Comparison of ENCODE assay signal across 10 cellular contexts in genomic region chr14:22561366-22561660, GRCh38. TPM values are rescaled to one million over a fixed set of nuclear protein-coding genes. Genes with fewer than 3 reads are reported as not detected.
DNase-seq lines count a peak whose midpoint lies in the region; ATAC-seq and TF ChIP-seq lines count a peak whose summit lies in the region.
"Had no signal": no experiment of that assay in that cellular context is flagged by ENCODE, and none has a peak within 500 bp of the region (broad histone marks: within the 10 kb centered on the region; RNA-seq: fewer than 3 reads in every experiment).

No MANE protein-coding gene starts in this region.

- H3K9me3 Mint-ChIP-seq in activated CD8-positive, alpha-beta memory T cell treated with anti-CD3 and anti-CD28 coated beads, Interleukin-2, amount 10 ng/mL, durations not matched to agents 7 days and 5 days (ENCODE audit: low read depth): no peaks in the 10 kb centered on the region

- H3K9me3 ChIP-seq in left lung (no peaks in the 10 kb centered on the region), stomach (no peaks in the 10 kb centered on the region)
- H3K9me3 ChIP-seq: sigmoid colon had no signal

- peak overlapping the region; percentile 77 for H3K27ac ChIP-seq in VCaP
- peak overlapping the region; percentile 60 to 87 for H3K27ac ChIP-seq in left lung
- H3K27ac ChIP-seq in stomach: peak overlapping the region; percentile 78 to 91 (median 85)
- H3K27ac ChIP-seq: sigmoid colon had no signal

- TF ChIP-seq CTCF in VCaP (conservative IDR thresholded peaks at IDR 0.05): no peak
- no peak for TF ChIP-seq CTCF in left lung (IDR thresholded peaks at IDR 0.05)
- TF ChIP-seq CTCF in stomach (IDR thresholded peaks at IDR 0.05): no peak

- H3K4me1 ChIP-seq in left lung: peaks cover 16 to 62% of the 10 kb centered on the region in 2 donors
- H3K4me1 ChIP-seq in stomach: peaks cover 88 to 100% (median 94%) of the 10 kb centered on the region in 4 donors

- peak overlapping the region; percentile 94 for H3K27ac Mint-ChIP-seq in activated CD8-positive, alpha-beta memory T cell treated with anti-CD3 and anti-CD28 coated beads, Interleukin-2, amount 10 ng/mL, durations not matched to agents 7 days and 5 days

- H3K27me3 ChIP-seq in left lung (no peaks in the 10 kb centered on the region), stomach (no peaks in the 10 kb centered on the region)
- H3K27me3 ChIP-seq: sigmoid colon had no signal

- peak overlapping the region; percentile 50 for H3K4me3 Mint-ChIP-seq in activated CD8-positive, alpha-beta memory T cell treated with anti-CD3 and anti-CD28 coated beads, Interleukin-2, amount 10 ng/mL, durations not matched to agents 7 days and 5 days

- ATAC-seq in activated CD8-positive, alpha-beta memory T cell treated with anti-CD3 and anti-CD28 coated beads, Interleukin-2, amount 10 ng/mL, durations not matched to agents 7 days and 5 days: no peak
- no peak for ATAC-seq in left lung

- intact Hi-C loops in left lung (cut with DNase I) (no loop called here), stomach (cut with DNase I; ENCODE audit: low total_unique reads) (no loop called here), head of caudate nucleus (cut with DNase I) (loop anchor here (10.0 kb wide), 1 partner anchor 167 kb away; no protein-coding TSS in a partner anchor)

- no peak for TF ChIP-seq POLR2A in stomach (IDR thresholded peaks at IDR 0.05)

- DNase-seq in activated CD8-positive, alpha-beta memory T cell treated with anti-CD3 and anti-CD28 coated beads, Interleukin-2, amount 10 ng/mL, durations not matched to agents 7 days and 5 days: no peak
- DNase-seq in activated CD8-positive, alpha-beta memory T cell treated with anti-CD3 and anti-CD28 coated beads, Interleukin-2, amount 50 U/mL, for 48 hours: no peak
- no peak for DNase-seq in left lung
- no peak for DNase-seq in stomach
- DNase-seq in activated CD4-positive, CD25-positive, alpha-beta regulatory T cell treated with anti-CD3 and anti-CD28 coated beads, Interleukin-2, amount 50 U/mL, for 72 hours: no peak
- DNase-seq in head of caudate nucleus: no peak
- DNase-seq in CD1c-positive myeloid dendritic cell (ENCODE audit: extremely low spot score): no peak
- DNase-seq: NCI-H2171 treated with DMSO at 0.1 percent for 48 hours, sigmoid colon had no signal

- peaks cover 94% of the 10 kb centered on the region for H3K4me1 Mint-ChIP-seq in activated CD8-positive, alpha-beta memory T cell treated with anti-CD3 and anti-CD28 coated beads, Interleukin-2, amount 10 ng/mL, durations not matched to agents 7 days and 5 days

- H3K27me3 Mint-ChIP-seq in activated CD8-positive, alpha-beta memory T cell treated with anti-CD3 and anti-CD28 coated beads, Interleukin-2, amount 10 ng/mL, durations not matched to agents 7 days and 5 days: peaks cover under 1% of the 10 kb centered on the region

- H3K4me3 ChIP-seq in left lung: no peak overlapping the region
- no peak overlapping the region for H3K4me3 ChIP-seq in stomach
- H3K4me3 ChIP-seq: sigmoid colon had no signal

- H3K36me3 Mint-ChIP-seq in activated CD8-positive, alpha-beta memory T cell treated with anti-CD3 and anti-CD28 coated beads, Interleukin-2, amount 10 ng/mL, durations not matched to agents 7 days and 5 days: peaks cover 24% of the 10 kb centered on the region

- 14 to 36% (median 26%) methylated on average over 3 of the region's 3 CpGs for WGBS in stomach, 5 donors

- TF ChIP-seq EP300 in stomach (IDR thresholded peaks at IDR 0.05): no peak

- H3K36me3 ChIP-seq in left lung: peaks cover 0 to 31% of the 10 kb centered on the region in 2 donors
- H3K36me3 ChIP-seq in stomach: peaks cover 7 to 21% (median 14%) of the 10 kb centered on the region in 4 donors

- CTCF ChIA-PET in activated CD8-positive, alpha-beta memory T cell treated with anti-CD3 and anti-CD28 coated beads, Interleukin-2, amount 10 ng/mL, durations not matched to agents 7 days and 5 days (lab: Charles Lee): interaction anchor here (0.8 to 18.6 kb wide), 13 partner anchors 5 to 826 kb away, joined by 3 to 642 read pairs (median 3); partner anchors contain the start of gene DAD1

RNA-seq across cellular contexts. Expression of gene DAD1, which starts 27.7 kb away (rescaled TPM):
- 100 to 1,000 TPM; 115 to 185 TPM for total RNA-seq in activated CD8-positive, alpha-beta memory T cell treated with anti-CD3 and anti-CD28 coated beads, Interleukin-2, amount 10 ng/mL, durations not matched to agents 7 days and 5 days
- total RNA-seq in left lung (100 to 1,000 TPM; 220 to 251 TPM), stomach (100 to 1,000 TPM in 2 of 5 donors, 10 to 100 TPM in 2, not detected in 1; 36.8 to 191 (median 80.8) TPM)
- polyA plus RNA-seq in stomach: 100 to 1,000 TPM; 172 to 236 (median 202) TPM

RNA-seq across cellular contexts. Expression of gene ABHD4, which starts 36.8 kb away (rescaled TPM):
- 10 to 100 TPM; 11.8 to 13.8 TPM for total RNA-seq in activated CD8-positive, alpha-beta memory T cell treated with anti-CD3 and anti-CD28 coated beads, Interleukin-2, amount 10 ng/mL, durations not matched to agents 7 days and 5 days
- total RNA-seq in left lung (10 to 100 TPM; 33.6 to 51.0 TPM), stomach (100 to 1,000 TPM in 1 of 5 donors, 10 to 100 TPM in 4; 12.2 to 130 (median 27.7) TPM)
- 10 to 100 TPM; 14.8 to 24.3 (median 17.0) TPM for polyA plus RNA-seq in stomach
